ENCODE assay signal across 1 cellular context in the genomic region with DNA sequence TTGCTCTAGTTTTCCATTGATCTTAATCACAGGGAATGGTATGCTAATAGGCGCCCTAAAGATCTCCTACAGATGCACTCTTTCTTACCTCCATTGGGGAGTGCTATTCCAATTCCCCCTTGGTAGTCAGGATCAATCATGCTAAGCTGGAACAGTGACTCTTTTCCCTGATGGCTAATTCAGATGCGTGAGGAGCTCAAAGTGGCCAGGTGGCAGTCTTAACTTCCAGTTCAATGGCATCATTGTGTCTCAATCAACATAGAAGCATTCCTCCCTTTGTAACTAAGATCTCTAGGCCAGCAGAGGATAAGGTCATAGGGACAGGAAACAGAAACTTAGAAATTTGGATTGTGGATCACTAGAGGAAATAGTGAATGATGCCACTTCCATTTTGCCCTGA.
TF ChIP-seq lines count a peak whose summit lies in the region.

No MANE protein-coding gene starts in this region.

TF ChIP-seq in WTC11, 78 proteins besides CTCF, POLR2A, EP300 and RAD21 (continued from another document):
- TF ChIP-seq, protein P1, sequence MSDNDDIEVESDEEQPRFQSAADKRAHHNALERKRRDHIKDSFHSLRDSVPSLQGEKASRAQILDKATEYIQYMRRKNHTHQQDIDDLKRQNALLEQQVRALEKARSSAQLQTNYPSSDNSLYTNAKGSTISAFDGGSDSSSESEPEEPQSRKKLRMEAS (CRISPR knock-in tag; IDR thresholded peaks at IDR 0.05): peak; percentile 18; the same call in 1 of the 2 replicates
- TF ChIP-seq ETV6 (CRISPR knock-in tag; IDR thresholded peaks at IDR 0.05) (peak; percentile 90), ZNF121 (CRISPR knock-in tag; IDR thresholded peaks at IDR 0.05) (no peak), CBFB (CRISPR knock-in tag; IDR thresholded peaks at IDR 0.05; ENCODE audit: low read depth) (no peak), ZNF138 (CRISPR knock-in tag; conservative IDR thresholded peaks at IDR 0.05) (0 out of 2 replicates have a peak, but pooled peaks have one; percentile 48), NFE2L1 (CRISPR knock-in tag; IDR thresholded peaks at IDR 0.05) (peak; percentile 64; the same call in 1 of the 2 replicates), ZNF232 (CRISPR knock-in tag; IDR thresholded peaks at IDR 0.05) (peak; percentile 33; the same call in 1 of the 2 replicates), TEAD1 (CRISPR knock-in tag; IDR thresholded peaks at IDR 0.05) (peak; percentile 95; the same call in 1 of the 2 replicates), ZBTB21 (CRISPR knock-in tag; IDR thresholded peaks at IDR 0.05; ENCODE audit: borderline replicate concordance) (peak; percentile 58; the same call in 1 of the 2 replicates), CREM (CRISPR knock-in tag; IDR thresholded peaks at IDR 0.05) (0 out of 2 replicates have a peak, but pooled peaks have one; percentile 41), SMAD4 (CRISPR knock-in tag; IDR thresholded peaks at IDR 0.05) (no peak), JUN (CRISPR knock-in tag; IDR thresholded peaks at IDR 0.05) (no peak), HMGXB4 (CRISPR knock-in tag; IDR thresholded peaks at IDR 0.05) (no peak), FOXK1 (CRISPR knock-in tag; IDR thresholded peaks at IDR 0.05) (peak; percentile 62; the same call in 1 of the 2 replicates), MYBL2 (CRISPR knock-in tag; IDR thresholded peaks at IDR 0.05) (0 out of 2 replicates have a peak, but pooled peaks have one; percentile 32)
- TF ChIP-seq, protein P2, sequence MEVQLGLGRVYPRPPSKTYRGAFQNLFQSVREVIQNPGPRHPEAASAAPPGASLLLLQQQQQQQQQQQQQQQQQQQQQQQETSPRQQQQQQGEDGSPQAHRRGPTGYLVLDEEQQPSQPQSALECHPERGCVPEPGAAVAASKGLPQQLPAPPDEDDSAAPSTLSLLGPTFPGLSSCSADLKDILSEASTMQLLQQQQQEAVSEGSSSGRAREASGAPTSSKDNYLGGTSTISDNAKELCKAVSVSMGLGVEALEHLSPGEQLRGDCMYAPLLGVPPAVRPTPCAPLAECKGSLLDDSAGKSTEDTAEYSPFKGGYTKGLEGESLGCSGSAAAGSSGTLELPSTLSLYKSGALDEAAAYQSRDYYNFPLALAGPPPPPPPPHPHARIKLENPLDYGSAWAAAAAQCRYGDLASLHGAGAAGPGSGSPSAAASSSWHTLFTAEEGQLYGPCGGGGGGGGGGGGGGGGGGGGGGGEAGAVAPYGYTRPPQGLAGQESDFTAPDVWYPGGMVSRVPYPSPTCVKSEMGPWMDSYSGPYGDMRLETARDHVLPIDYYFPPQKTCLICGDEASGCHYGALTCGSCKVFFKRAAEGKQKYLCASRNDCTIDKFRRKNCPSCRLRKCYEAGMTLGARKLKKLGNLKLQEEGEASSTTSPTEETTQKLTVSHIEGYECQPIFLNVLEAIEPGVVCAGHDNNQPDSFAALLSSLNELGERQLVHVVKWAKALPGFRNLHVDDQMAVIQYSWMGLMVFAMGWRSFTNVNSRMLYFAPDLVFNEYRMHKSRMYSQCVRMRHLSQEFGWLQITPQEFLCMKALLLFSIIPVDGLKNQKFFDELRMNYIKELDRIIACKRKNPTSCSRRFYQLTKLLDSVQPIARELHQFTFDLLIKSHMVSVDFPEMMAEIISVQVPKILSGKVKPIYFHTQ (CRISPR knock-in tag; IDR thresholded peaks at IDR 0.05): no peak
- TF ChIP-seq, protein P3, sequence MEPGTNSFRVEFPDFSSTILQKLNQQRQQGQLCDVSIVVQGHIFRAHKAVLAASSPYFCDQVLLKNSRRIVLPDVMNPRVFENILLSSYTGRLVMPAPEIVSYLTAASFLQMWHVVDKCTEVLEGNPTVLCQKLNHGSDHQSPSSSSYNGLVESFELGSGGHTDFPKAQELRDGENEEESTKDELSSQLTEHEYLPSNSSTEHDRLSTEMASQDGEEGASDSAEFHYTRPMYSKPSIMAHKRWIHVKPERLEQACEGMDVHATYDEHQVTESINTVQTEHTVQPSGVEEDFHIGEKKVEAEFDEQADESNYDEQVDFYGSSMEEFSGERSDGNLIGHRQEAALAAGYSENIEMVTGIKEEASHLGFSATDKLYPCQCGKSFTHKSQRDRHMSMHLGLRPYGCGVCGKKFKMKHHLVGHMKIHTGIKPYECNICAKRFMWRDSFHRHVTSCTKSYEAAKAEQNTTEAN (CRISPR knock-in tag; IDR thresholded peaks at IDR 0.05): peak; percentile 90
- TF ChIP-seq, protein P4, sequence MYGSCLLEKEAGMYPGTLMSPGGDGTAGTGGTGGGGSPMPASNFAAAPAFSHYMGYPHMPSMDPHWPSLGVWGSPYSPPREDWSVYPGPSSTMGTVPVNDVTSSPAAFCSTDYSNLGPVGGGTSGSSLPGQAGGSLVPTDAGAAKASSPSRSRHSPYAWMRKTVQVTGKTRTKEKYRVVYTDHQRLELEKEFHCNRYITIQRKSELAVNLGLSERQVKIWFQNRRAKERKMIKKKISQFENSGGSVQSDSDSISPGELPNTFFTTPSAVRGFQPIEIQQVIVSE (CRISPR knock-in tag; IDR thresholded peaks at IDR 0.05; ENCODE audit: borderline replicate concordance): no peak
TF ChIP-seq in WTC11: peak in this region for 13.
